In genomic region chr4:103482893-103483292, GRCh38 we compare ENCODE assay signal across 1 cellular context.
TF ChIP-seq lines count a peak whose summit lies in the region.

No MANE protein-coding gene starts in this region.

TF ChIP-seq in WTC11, 78 proteins besides CTCF, POLR2A, EP300 and RAD21 (continued from another document):
- TF ChIP-seq ZSCAN18 (CRISPR knock-in tag; IDR thresholded peaks at IDR 0.05) (no peak), ZNF219 (CRISPR knock-in tag; IDR thresholded peaks at IDR 0.05; ENCODE audit: borderline replicate concordance) (no peak), IRF1 (CRISPR knock-in tag; IDR thresholded peaks at IDR 0.05) (no peak), E2F5 (CRISPR knock-in tag; IDR thresholded peaks at IDR 0.05) (no peak)
TF ChIP-seq in WTC11: peak in this region for 0.
